Comparison of ENCODE assay signal across 15 cellular contexts in the genomic region with DNA sequence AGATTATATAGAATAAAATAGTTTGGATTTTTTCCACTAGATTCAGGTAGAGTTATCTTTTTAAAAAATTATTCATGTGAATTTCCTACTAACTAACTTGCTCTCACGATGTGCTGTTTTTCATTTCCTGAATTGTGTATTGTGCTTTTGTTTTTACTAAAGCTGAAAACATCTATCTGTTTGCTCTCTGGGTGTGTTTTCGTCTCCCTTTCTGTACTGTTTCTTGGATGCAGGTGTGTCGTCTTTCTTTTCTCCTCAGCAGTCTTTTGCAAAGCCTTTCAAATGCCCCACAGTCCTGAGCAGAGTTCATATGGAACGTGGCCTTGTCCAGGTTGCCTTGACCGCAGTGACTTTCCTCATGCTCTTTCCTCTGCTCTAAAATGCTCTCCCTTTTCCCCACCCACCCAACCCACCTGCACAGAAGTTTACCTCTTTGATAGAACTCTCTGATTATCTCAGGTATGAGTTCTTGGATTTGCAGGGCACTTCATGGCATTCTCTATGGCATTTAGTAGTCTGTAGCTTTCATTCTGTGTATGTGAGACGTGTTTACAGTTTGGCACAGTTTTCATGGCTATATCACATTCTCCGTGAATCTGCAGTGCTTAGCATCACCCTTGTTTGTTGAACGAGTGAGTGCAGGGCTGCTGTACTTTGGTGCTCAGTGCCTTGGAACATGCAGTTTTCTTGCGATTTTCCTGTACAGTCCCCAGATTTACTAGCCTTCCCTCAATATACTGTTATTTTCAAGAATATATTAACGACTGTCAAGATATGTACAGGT.
DNase-seq lines count a peak whose midpoint lies in the region; ATAC-seq, FAIRE-seq and TF ChIP-seq lines count a peak whose summit lies in the region.
"Had no signal": no experiment of that assay in that cellular context is flagged by ENCODE, and none has a peak within 500 bp of the region (broad histone marks: within the 10 kb centered on the region; RNA-seq: fewer than 3 reads in every experiment).

No MANE protein-coding gene starts in this region.

- H3K4me3 Mint-ChIP-seq in activated CD4-positive, alpha-beta T cell treated with anti-CD3 and anti-CD28 coated beads, Interleukin-2, amount 10 ng/mL, durations not matched to agents 7 days and 5 days, result no peak overlapping the region
- no peak overlapping the region for H3K4me3 Mint-ChIP-seq in endothelial cell (ENCODE audit: unreplicated experiment)

- H3K9me3 Mint-ChIP-seq in activated CD4-positive, alpha-beta T cell treated with anti-CD3 and anti-CD28 coated beads, Interleukin-2, amount 10 ng/mL, durations not matched to agents 7 days and 5 days, result no peaks in the 10 kb centered on the region
- no peaks in the 10 kb centered on the region for H3K9me3 Mint-ChIP-seq in endothelial cell (ENCODE audit: unreplicated experiment)

- POLR2A ChIA-PET in activated CD4-positive, alpha-beta T cell treated with anti-CD3 and anti-CD28 coated beads, Interleukin-2, amount 10 ng/mL, durations not matched to agents 7 days and 5 days (lab: Charles Lee), result no interaction called here

- H3K27ac Mint-ChIP-seq in activated CD4-positive, alpha-beta T cell treated with anti-CD3 and anti-CD28 coated beads, Interleukin-2, amount 10 ng/mL, durations not matched to agents 7 days and 5 days, result peak overlapping the region; percentile 31
- H3K27ac Mint-ChIP-seq in endothelial cell (ENCODE audit: unreplicated experiment), result peak overlapping the region; percentile 84

- peaks cover 2% of the 10 kb centered on the region for H3K36me3 Mint-ChIP-seq in activated CD4-positive, alpha-beta T cell treated with anti-CD3 and anti-CD28 coated beads, Interleukin-2, amount 10 ng/mL, durations not matched to agents 7 days and 5 days (ENCODE audit: low read depth)
- H3K36me3 Mint-ChIP-seq in endothelial cell (ENCODE audit: low read depth, unreplicated experiment), result no peaks in the 10 kb centered on the region

- no peak for FAIRE-seq in HTR-8/SVneo (lab: Jason Lieb, UNC)
- FAIRE-seq: A204.1, kidney had no signal

- CTCF ChIA-PET in activated CD4-positive, alpha-beta T cell treated with anti-CD3 and anti-CD28 coated beads, Interleukin-2, amount 10 ng/mL, durations not matched to agents 7 days and 5 days (lab: Charles Lee), result interaction anchor here (0.5 kb wide), 1 partner anchor 74 kb away, joined by 3 read pairs; no protein-coding TSS in a partner anchor

- no peak for DNase-seq in activated CD4-positive, alpha-beta T cell treated with anti-CD3 and anti-CD28 coated beads, Interleukin-2, amount 10 ng/mL, durations not matched to agents 7 days and 5 days
- no peak for DNase-seq in activated CD4-positive, alpha-beta T cell treated with anti-CD3 and anti-CD28 coated beads for 1 hour
- DNase-seq in endothelial cell (ENCODE audit: low spot score) (no peak), DMS153 treated with DMSO at 0.1 percent for 48 hours (lab: John Stamatoyannopoulos, UW; ENCODE audit: unreplicated experiment) (no peak), occipital lobe (lab: John Stamatoyannopoulos, UW) (no peak), HTR-8/SVneo (ENCODE audit: insufficient read length, low spot score) (no peak)
- DNase-seq: activated gamma-delta T cell, COR-L47, kidney, psoas muscle, SW 1271, upper lobe of left lung had no signal

- no peak for TF ChIP-seq CTCF in endothelial cell (IDR thresholded peaks at IDR 0.05; ENCODE audit: unreplicated experiment)

- H3K27me3 Mint-ChIP-seq in activated CD4-positive, alpha-beta T cell treated with anti-CD3 and anti-CD28 coated beads, Interleukin-2, amount 10 ng/mL, durations not matched to agents 7 days and 5 days, result no peaks in the 10 kb centered on the region
- H3K27me3 Mint-ChIP-seq in endothelial cell (ENCODE audit: unreplicated experiment), result no peaks in the 10 kb centered on the region

- H3K4me1 Mint-ChIP-seq in activated CD4-positive, alpha-beta T cell treated with anti-CD3 and anti-CD28 coated beads, Interleukin-2, amount 10 ng/mL, durations not matched to agents 7 days and 5 days, result peaks cover 23% of the 10 kb centered on the region
- H3K4me1 Mint-ChIP-seq in endothelial cell (ENCODE audit: unreplicated experiment), result peaks cover 12% of the 10 kb centered on the region

- peak; percentile 46 for ATAC-seq in GM21526 (IDR thresholded peaks at IDR 0.05; ENCODE audit: low FRiP score, unreplicated experiment)
- ATAC-seq in HG03354 (IDR thresholded peaks at IDR 0.05; ENCODE audit: poor library complexity, severe bottlenecking, unreplicated experiment), result peak; percentile 64
- ATAC-seq: psoas muscle had no signal
